In the genomic region with DNA sequence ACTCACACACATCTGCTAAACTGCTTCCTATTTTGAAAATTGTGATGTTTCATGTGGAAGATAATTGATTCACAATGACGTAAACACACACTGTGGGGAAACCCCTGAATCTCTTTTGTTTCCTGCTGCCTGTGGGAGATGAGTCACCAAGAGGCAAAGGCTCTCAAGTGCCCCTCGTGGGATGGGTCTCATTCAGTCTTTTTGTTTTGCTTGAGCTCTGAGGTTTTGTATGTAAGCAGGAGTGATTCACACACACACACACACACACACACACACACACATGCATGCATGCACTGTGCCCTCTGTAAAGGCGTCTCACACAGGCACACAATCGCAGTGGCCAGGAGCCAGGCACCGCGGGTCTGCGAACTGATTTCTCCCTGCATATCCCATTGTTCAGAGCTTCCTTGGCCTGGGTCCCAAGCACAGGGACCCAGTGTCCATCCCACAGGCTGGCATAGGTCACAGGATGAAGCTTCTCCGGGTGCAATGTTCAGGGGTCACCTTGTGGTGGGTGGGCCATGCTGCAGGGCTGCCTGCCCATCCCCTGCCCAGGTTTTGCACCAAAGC, we compare ENCODE assay signal across 9 cellular contexts. TPM values are rescaled to one million over a fixed set of nuclear protein-coding genes. Genes with fewer than 3 reads are reported as not detected.
DNase-seq lines count a peak whose midpoint lies in the region; ATAC-seq, FAIRE-seq and TF ChIP-seq lines count a peak whose summit lies in the region.
"Had no signal": no experiment of that assay in that cellular context is flagged by ENCODE, and none has a peak within 500 bp of the region (broad histone marks: within the 10 kb centered on the region; RNA-seq: fewer than 3 reads in every experiment).

No MANE protein-coding gene starts in this region.

- H3K9me3 ChIP-seq in sigmoid colon: no peaks in the 10 kb centered on the region

- H3K4me1 Mint-ChIP-seq in effector memory CD8-positive, alpha-beta T cell (ENCODE audit: low read depth in 2 of 2): peaks cover 7 to 8% of the 10 kb centered on the region in 2 donors

- no peak for TF ChIP-seq CTCF in sigmoid colon (IDR thresholded peaks at IDR 0.05)

- no peak for TF ChIP-seq POLR2A in GM12892 (IDR thresholded peaks at IDR 0.05; ENCODE audit: low read depth, low read length)
- TF ChIP-seq POLR2A in sigmoid colon (IDR thresholded peaks at IDR 0.05): no peak

- no peaks in the 10 kb centered on the region for H3K9me3 Mint-ChIP-seq in effector memory CD8-positive, alpha-beta T cell
- H3K9me3 Mint-ChIP-seq: dendritic cell treated with granulocyte-macrophage colony-stimulating factor and Interleukin-4, amounts not matched to agents 40 ng/mL and 50 ng/mL, for 4 days had no signal

- peaks cover 0 to 14% (median 12%) of the 10 kb centered on the region in 4 donors for H3K4me1 ChIP-seq in sigmoid colon

- DNase-seq in GM12892 (ENCODE audit: insufficient read length) (peak; percentile 63), NCI-H1436 (lab: John Stamatoyannopoulos, UW) (peak; percentile 84), retina (peak; percentile 50), sigmoid colon (no peak), NCI-H2171 treated with DMSO at 0.1 percent for 48 hours (lab: John Stamatoyannopoulos, UW) (no peak)
- DNase-seq in activated CD4-positive, alpha-beta T cell treated with anti-CD3 and anti-CD28 coated beads, Interleukin-2, amount 50 U/mL, for 4 hours: peak; percentile 61 to 66
- peak; percentile 35 to 56 (median 44) for DNase-seq in effector memory CD8-positive, alpha-beta T cell

- no peak overlapping the region for H3K27ac ChIP-seq in sigmoid colon

- intact Hi-C loops in sigmoid colon (cut with DNase I): no loop called here

- H3K36me3 Mint-ChIP-seq in effector memory CD8-positive, alpha-beta T cell (ENCODE audit: insufficient read depth): no peaks in the 10 kb centered on the region

- peak overlapping the region; percentile 51 to 64 for H3K4me3 Mint-ChIP-seq in effector memory CD8-positive, alpha-beta T cell
- H3K4me3 Mint-ChIP-seq: dendritic cell treated with granulocyte-macrophage colony-stimulating factor and Interleukin-4, amounts not matched to agents 40 ng/mL and 50 ng/mL, for 4 days had no signal

- no peak overlapping the region for H3K4me3 ChIP-seq in sigmoid colon

- no peak for FAIRE-seq in GM12892 (lab: Jason Lieb, UNC)

- peak overlapping the region; percentile 91 to 97 for H3K27ac Mint-ChIP-seq in effector memory CD8-positive, alpha-beta T cell
- H3K27ac Mint-ChIP-seq: dendritic cell treated with granulocyte-macrophage colony-stimulating factor and Interleukin-4, amounts not matched to agents 40 ng/mL and 50 ng/mL, for 4 days had no signal

- ATAC-seq in HG02571 (IDR thresholded peaks at IDR 0.05; ENCODE audit: unreplicated experiment): peak; percentile 82
- ATAC-seq in effector memory CD8-positive, alpha-beta T cell (replicated peaks): peak; percentile 93

- WGBS in sigmoid colon, 2 donors: 40 to 48% methylated on average over 8 of the region's 8 CpGs

- no peaks in the 10 kb centered on the region for H3K27me3 ChIP-seq in sigmoid colon

- no peaks in the 10 kb centered on the region for H3K36me3 ChIP-seq in sigmoid colon

- no peaks in the 10 kb centered on the region for H3K27me3 Mint-ChIP-seq in effector memory CD8-positive, alpha-beta T cell

- no peak for TF ChIP-seq EP300 in sigmoid colon (IDR thresholded peaks at IDR 0.05)

RNA-seq across cellular contexts. Expression of gene ARHGEF4, which starts 12.1 kb away (rescaled TPM):
- not detected for polyA plus RNA-seq in GM12892 (2012; ENCODE audit: missing spikeins)
- total RNA-seq in sigmoid colon: 10 to 100 TPM; 15.8 to 32.4 (median 20.6) TPM
- 1 to 10 TPM in 2 of 3 donors, not detected in 1; 1.7 to 3.0 TPM for polyA plus RNA-seq in sigmoid colon

Comparison
In these comparisons a context has a peak if more than half of its experiments do, and no peak if none do; other contexts are left out.
1. DNase-seq: peak in GM12892 (single experiment), NCI-H1436 (single experiment), activated CD4-positive, alpha-beta T cell treated with anti-CD3 and anti-CD28 coated beads, Interleukin-2, amount 50 U/mL, for 4 hours (2 of 2), effector memory CD8-positive, alpha-beta T cell (3 of 3) and retina (single experiment); none in sigmoid colon (single experiment) and NCI-H2171 treated with DMSO at 0.1 percent for 48 hours (single experiment).